ENCODE assay signal across 14 cellular contexts in genomic region chr18:9120796-9121195, GRCh38. TPM values are rescaled to one million over a fixed set of nuclear protein-coding genes. Genes with fewer than 3 reads are reported as not detected.
DNase-seq lines count a peak whose midpoint lies in the region; ATAC-seq and TF ChIP-seq lines count a peak whose summit lies in the region.
"Had no signal": no experiment of that assay in that cellular context is flagged by ENCODE, and none has a peak within 500 bp of the region (broad histone marks: within the 10 kb centered on the region; RNA-seq: fewer than 3 reads in every experiment).

No MANE protein-coding gene starts in this region.

- DNase-seq in activated naive CD4-positive, alpha-beta T cell treated with anti-CD3 and anti-CD28 coated beads for 36 hours = no peak
- DNase-seq in activated naive CD4-positive, alpha-beta T cell treated with anti-CD3 and anti-CD28 coated beads, Interleukin-2, amount 50 U/mL, for 72 hours (ENCODE audit: low spot score in 2 of 2) = no peak
- no peak for DNase-seq in T-helper 17 cell
- no peak for DNase-seq in esophagus squamous epithelium (lab: John Stamatoyannopoulos, UW)
- no peak for DNase-seq in stomach
- DNase-seq in right lobe of liver = no peak
- DNase-seq: foreskin melanocyte, KBM-7, NCI-H1417, PC-9 had no signal

- intact Hi-C loops in activated naive CD4-positive, alpha-beta T cell treated with anti-CD3 and anti-CD28 coated beads for 36 hours (cut with micrococcal nuclease) = no loop called here
- intact Hi-C loops in esophagus squamous epithelium (cut with DNase I) = no loop called here
- intact Hi-C loops in stomach (cut with DNase I; ENCODE audit: low total_unique reads) = no loop called here
- intact Hi-C loops in right lobe of liver (cut with DNase I) = no loop called here

- H3K9me3 ChIP-seq in T-helper 17 cell (ENCODE audit: control insufficient read depth, low read length, poor library complexity, severe bottlenecking) = no peaks in the 10 kb centered on the region
- H3K9me3 ChIP-seq in esophagus squamous epithelium = no peaks in the 10 kb centered on the region
- H3K9me3 ChIP-seq in stomach = no peaks in the 10 kb centered on the region
- no peaks in the 10 kb centered on the region for H3K9me3 ChIP-seq in right lobe of liver

- H3K4me1 Mint-ChIP-seq in activated naive CD4-positive, alpha-beta T cell treated with anti-CD3 and anti-CD28 coated beads for 36 hours (ENCODE audit: low read depth) = peaks cover 77% of the 10 kb centered on the region
- H3K4me1 Mint-ChIP-seq in T-helper 17 cell = peaks cover 46% of the 10 kb centered on the region

- TF ChIP-seq EP300 in stomach (IDR thresholded peaks at IDR 0.05) = no peak

- H3K4me3 Mint-ChIP-seq in activated naive CD4-positive, alpha-beta T cell treated with anti-CD3 and anti-CD28 coated beads for 36 hours = peak overlapping the region; percentile 11
- H3K4me3 Mint-ChIP-seq in T-helper 17 cell = peak overlapping the region; percentile 62
- H3K4me3 Mint-ChIP-seq: mesothelial cell of epicardium had no signal

- TF ChIP-seq POLR2A in esophagus squamous epithelium (IDR thresholded peaks at IDR 0.05) = no peak
- TF ChIP-seq POLR2A in stomach (IDR thresholded peaks at IDR 0.05) = no peak
- no peak for TF ChIP-seq POLR2A in right lobe of liver (IDR thresholded peaks at IDR 0.05)

- H3K27me3 Mint-ChIP-seq in activated naive CD4-positive, alpha-beta T cell treated with anti-CD3 and anti-CD28 coated beads for 36 hours (ENCODE audit: low read depth) = no peaks in the 10 kb centered on the region
- H3K27me3 Mint-ChIP-seq in T-helper 17 cell = no peaks in the 10 kb centered on the region

- peaks cover 37% of the 10 kb centered on the region for H3K36me3 Mint-ChIP-seq in activated naive CD4-positive, alpha-beta T cell treated with anti-CD3 and anti-CD28 coated beads for 36 hours (ENCODE audit: low read depth)
- peaks cover 5 to 67% of the 10 kb centered on the region in 2 donors for H3K36me3 Mint-ChIP-seq in activated naive CD4-positive, alpha-beta T cell treated with anti-CD3 and anti-CD28 coated beads, Interleukin-2, amount 50 U/mL, for 72 hours
- peaks cover 2% of the 10 kb centered on the region for H3K36me3 Mint-ChIP-seq in T-helper 17 cell (ENCODE audit: low read depth)

- peak overlapping the region in 3 of 4 donors; percentile 29 to 95 (median 90) for H3K27ac ChIP-seq in esophagus squamous epithelium
- H3K27ac ChIP-seq in stomach = peak overlapping the region in 3 of 5 donors; percentile 15 to 94 (median 29)
- no peak overlapping the region for H3K27ac ChIP-seq in right lobe of liver

- 9 to 25% methylated on average over 1 of the region's 1 CpG for WGBS in esophagus squamous epithelium, 2 donors
- 10 to 16% (median 14%) methylated on average over 1 of the region's 1 CpG for WGBS in stomach, 5 donors
- 15% methylated on average over 1 of the region's 1 CpG for WGBS in right lobe of liver (ENCODE audit: insufficient coverage, low coverage, low lambda C conversion rate, missing lambda C conversion rate)

- H3K4me3 ChIP-seq in esophagus squamous epithelium (no peak overlapping the region), stomach (no peak overlapping the region), right lobe of liver (no peak overlapping the region)
- H3K4me3 ChIP-seq: PC-9, skin epidermis had no signal

- H3K36me3 ChIP-seq in esophagus squamous epithelium (peaks cover under 1 to 61% (median 10%) of the 10 kb centered on the region in 3 donors), stomach (peaks cover 0 to 56% (median 46%) of the 10 kb centered on the region in 4 donors), right lobe of liver (peaks cover 0 to 46% (median 17%) of the 10 kb centered on the region in 4 donors)

- H3K27ac Mint-ChIP-seq in activated naive CD4-positive, alpha-beta T cell treated with anti-CD3 and anti-CD28 coated beads for 36 hours = peak overlapping the region; percentile 76
- H3K27ac Mint-ChIP-seq in activated naive CD4-positive, alpha-beta T cell treated with anti-CD3 and anti-CD28 coated beads, Interleukin-2, amount 50 U/mL, for 72 hours = peak overlapping the region in 1 of 2 donors; percentile 81
- H3K27ac Mint-ChIP-seq in T-helper 17 cell = peak overlapping the region; percentile 100
- H3K27ac Mint-ChIP-seq: mesothelial cell of epicardium had no signal

- no peaks in the 10 kb centered on the region for H3K9me3 Mint-ChIP-seq in activated naive CD4-positive, alpha-beta T cell treated with anti-CD3 and anti-CD28 coated beads for 36 hours
- no peaks in the 10 kb centered on the region for H3K9me3 Mint-ChIP-seq in activated naive CD4-positive, alpha-beta T cell treated with anti-CD3 and anti-CD28 coated beads, Interleukin-2, amount 50 U/mL, for 72 hours
- H3K9me3 Mint-ChIP-seq: mesothelial cell of epicardium had no signal

- CTCF ChIA-PET in activated naive CD4-positive, alpha-beta T cell treated with anti-CD3 and anti-CD28 coated beads for 36 hours (lab: Charles Lee) = interaction anchor here (0.8 to 1.0 kb wide), 4 partner anchors 11 to 21 kb away, joined by 3 to 4 read pairs (median 4); no protein-coding TSS in a partner anchor

- no peak for ATAC-seq in activated naive CD4-positive, alpha-beta T cell treated with anti-CD3 and anti-CD28 coated beads, Interleukin-2, amount 50 U/mL, for 72 hours
- ATAC-seq in T-helper 17 cell (peak; percentile 21), GM21717 (IDR thresholded peaks at IDR 0.05; ENCODE audit: unreplicated experiment) (no peak), GM18909 (IDR thresholded peaks at IDR 0.05; ENCODE audit: poor library complexity, unreplicated experiment) (no peak), right lobe of liver (no peak)

- H3K4me1 ChIP-seq in esophagus squamous epithelium (peaks cover 7 to 69% (median 41%) of the 10 kb centered on the region in 3 donors), stomach (peaks cover 19 to 83% (median 52%) of the 10 kb centered on the region in 4 donors), right lobe of liver (peaks cover 0 to 23% (median 10%) of the 10 kb centered on the region in 4 donors)

- no peak for TF ChIP-seq CTCF in esophagus squamous epithelium (IDR thresholded peaks at IDR 0.05)
- no peak for TF ChIP-seq CTCF in stomach (IDR thresholded peaks at IDR 0.05)
- no peak for TF ChIP-seq CTCF in right lobe of liver (IDR thresholded peaks at IDR 0.05)

- no peaks in the 10 kb centered on the region for H3K27me3 ChIP-seq in esophagus squamous epithelium
- no peaks in the 10 kb centered on the region for H3K27me3 ChIP-seq in stomach
- no peaks in the 10 kb centered on the region for H3K27me3 ChIP-seq in right lobe of liver

RNA-seq across cellular contexts. Expression of gene ANKRD12, which starts 15.8 kb away (rescaled TPM):
- total RNA-seq in activated naive CD4-positive, alpha-beta T cell treated with anti-CD3 and anti-CD28 coated beads for 36 hours = 10 to 100 TPM; 37.5 to 40.0 TPM
- 10 to 100 TPM; 63.7 to 72.3 TPM for total RNA-seq in activated naive CD4-positive, alpha-beta T cell treated with anti-CD3 and anti-CD28 coated beads, Interleukin-2, amount 50 U/mL, for 72 hours
- total RNA-seq in T-helper 17 cell (100 to 1,000 TPM; 191 to 257 TPM), esophagus squamous epithelium (10 to 100 TPM; 13.0 to 60.3 (median 23.4) TPM), stomach (10 to 100 TPM; 19.1 to 54.5 (median 49.6) TPM), right lobe of liver (10 to 100 TPM; 12.3 to 38.7 (median 21.4) TPM)
- polyA plus RNA-seq in stomach = 10 to 100 TPM in 2 of 3 donors, 1 to 10 TPM in 1; 10.0 to 85.5 (median 14.0) TPM

RNA-seq across cellular contexts. Expression of gene NDUFV2, which starts 18.3 kb away (rescaled TPM):
- 100 to 1,000 TPM; 290 to 303 TPM for total RNA-seq in activated naive CD4-positive, alpha-beta T cell treated with anti-CD3 and anti-CD28 coated beads for 36 hours
- total RNA-seq in activated naive CD4-positive, alpha-beta T cell treated with anti-CD3 and anti-CD28 coated beads, Interleukin-2, amount 50 U/mL, for 72 hours = 100 to 1,000 TPM; 311 to 402 TPM
- 100 to 1,000 TPM; 222 to 231 TPM for total RNA-seq in T-helper 17 cell
- 100 to 1,000 TPM in 3 of 4 donors, 10 to 100 TPM in 1; 96.5 to 150 (median 110) TPM for total RNA-seq in esophagus squamous epithelium
- total RNA-seq in stomach = 100 to 1,000 TPM in 2 of 5 donors, 10 to 100 TPM in 3; 69.4 to 251 (median 98.2) TPM
- polyA plus RNA-seq in stomach = 100 to 1,000 TPM; 214 to 283 (median 222) TPM
- total RNA-seq in right lobe of liver = 100 to 1,000 TPM; 164 to 236 (median 183) TPM

Comparison
In these comparisons a context has a peak if more than half of its experiments do, and no peak if none do; other contexts are left out.
1. H3K27ac ChIP-seq: peak in esophagus squamous epithelium (3 of 4) and stomach (3 of 5); none in right lobe of liver (0 of 3).